In the genomic region with DNA sequence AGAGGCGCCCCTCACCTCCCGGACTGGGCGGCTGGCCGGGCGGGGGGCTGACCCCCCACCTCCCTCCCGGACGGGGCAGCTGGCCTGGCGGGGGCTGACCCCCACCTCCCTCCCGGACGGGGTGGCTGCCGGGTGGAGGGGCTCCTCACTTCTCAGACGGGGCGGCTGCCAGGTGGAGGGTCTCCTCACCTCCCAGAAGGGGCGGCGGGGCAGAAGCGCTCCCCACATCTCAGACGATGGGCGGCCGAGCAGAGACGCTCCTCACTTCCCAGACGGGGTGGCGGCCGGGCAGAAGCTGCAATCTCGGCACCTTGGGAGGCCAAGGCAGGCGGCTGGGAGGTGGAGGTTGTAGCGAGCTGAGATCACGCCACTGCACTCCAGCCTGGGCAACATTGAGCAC, we compare ENCODE assay signal across 11 cellular contexts. TPM values are rescaled to one million over a fixed set of nuclear protein-coding genes. Genes with fewer than 3 reads are reported as not detected.
"Had no signal": no experiment of that assay in that cellular context is flagged by ENCODE, and none has a peak within 500 bp of the region (broad histone marks: within the 10 kb centered on the region; RNA-seq: fewer than 3 reads in every experiment).

No MANE protein-coding gene starts in this region.

RNA-seq across cellular contexts. Expression of gene PRAMEF33, which starts 4.6 kb away (rescaled TPM):
- total RNA-seq: OCI-LY7, PC-3, PC-9, Peyer's patch, Right ventricle myocardium inferior, Right ventricle myocardium superior, RPMI7951, SJCRH30, SJSA1, SK-MEL-5 had no signal
- polyA plus RNA-seq: SK-N-SH had no signal

RNA-seq across cellular contexts. Expression of gene PRAMEF8, which starts 13.8 kb away (rescaled TPM):
- total RNA-seq: OCI-LY7, PC-3, PC-9, Peyer's patch, Right ventricle myocardium inferior, Right ventricle myocardium superior, RPMI7951, SJCRH30, SJSA1, SK-MEL-5 had no signal
- polyA plus RNA-seq: SK-N-SH had no signal

RNA-seq across cellular contexts. Expression of gene PRAMEF15, which starts 16.7 kb away (rescaled TPM):
- total RNA-seq: OCI-LY7, PC-3, PC-9, Peyer's patch, Right ventricle myocardium inferior, Right ventricle myocardium superior, RPMI7951, SJCRH30, SJSA1, SK-MEL-5 had no signal
- polyA plus RNA-seq: SK-N-SH had no signal

RNA-seq across cellular contexts. Expression of gene PRAMEF5, which starts 44.7 kb away (rescaled TPM):
- total RNA-seq: OCI-LY7, PC-3, PC-9, Peyer's patch, Right ventricle myocardium inferior, Right ventricle myocardium superior, RPMI7951, SJCRH30, SJSA1, SK-MEL-5 had no signal
- polyA plus RNA-seq: SK-N-SH had no signal

RNA-seq across cellular contexts. Expression of gene PRAMEF14, which starts 48.2 kb away (rescaled TPM):
- total RNA-seq: OCI-LY7, PC-3, PC-9, Peyer's patch, Right ventricle myocardium inferior, Right ventricle myocardium superior, RPMI7951, SJCRH30, SJSA1, SK-MEL-5 had no signal
- polyA plus RNA-seq: SK-N-SH had no signal
